Comparison of ENCODE assay signal across 6 cellular contexts in the genomic region with DNA sequence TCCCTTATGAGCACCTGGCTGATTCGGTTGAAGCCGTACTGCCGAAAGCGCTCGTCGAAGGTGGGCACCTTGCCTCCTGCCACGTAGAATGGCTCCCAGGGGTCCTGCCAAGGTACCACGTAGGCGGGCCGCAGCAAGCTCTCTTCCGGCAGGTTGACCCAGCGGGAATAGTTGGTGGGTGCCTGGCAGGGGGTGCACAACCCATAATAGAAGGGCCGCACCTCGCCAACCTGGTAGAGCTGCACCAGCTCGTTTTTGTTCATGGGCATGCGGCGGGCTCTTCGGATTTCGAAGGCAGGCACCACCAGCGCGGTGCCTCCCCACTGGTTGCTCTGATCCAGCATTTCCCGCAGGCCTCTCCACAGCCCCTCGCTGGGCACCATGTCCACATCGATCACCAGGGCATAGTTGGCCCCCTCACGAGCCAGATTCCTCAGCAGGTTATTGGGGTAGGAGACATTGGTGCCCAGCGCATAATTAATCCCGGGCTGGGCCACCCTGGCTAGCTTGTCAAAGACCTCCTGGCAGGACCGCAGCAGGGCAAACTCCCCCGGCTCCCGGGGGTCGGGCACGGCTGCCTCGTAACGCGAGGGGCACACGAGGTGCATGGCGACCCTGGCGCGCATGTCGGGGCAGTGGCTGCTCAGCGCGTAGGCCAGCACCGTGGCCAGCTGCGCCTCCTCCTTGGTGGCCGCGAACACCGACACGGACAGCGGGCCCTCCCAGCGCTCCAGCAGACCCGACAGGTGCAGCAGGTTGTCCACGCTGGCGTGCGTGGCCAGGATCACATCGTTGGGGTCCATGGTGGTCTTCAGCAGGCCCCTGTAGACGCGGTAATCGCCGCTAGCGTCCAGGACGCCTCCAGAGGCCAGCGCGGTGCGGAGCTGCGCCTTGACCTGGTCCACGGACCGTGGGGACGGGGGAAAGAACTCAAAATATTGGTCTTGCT. TPM values are rescaled to one million over a fixed set of nuclear protein-coding genes. Genes with fewer than 3 reads are reported as not detected.
DNase-seq lines count a peak whose midpoint lies in the region; ATAC-seq, FAIRE-seq and TF ChIP-seq lines count a peak whose summit lies in the region.

No MANE protein-coding gene starts in this region.

- H3K9ac ChIP-seq in SU-DHL-6 (ENCODE audit: low read length) (peak overlapping the region; percentile 75), keratinocyte (ENCODE audit: control insufficient read depth, extremely low read depth, insufficient read depth, low read length) (peak overlapping the region; percentile 75)

- H3K4me1 ChIP-seq in keratinocyte (ENCODE audit: control insufficient read depth, extremely low read depth, insufficient read depth, low read length) = peaks cover 31% of the 10 kb centered on the region

- H3K9me1 ChIP-seq in keratinocyte (ENCODE audit: control insufficient read depth, extremely low read depth, insufficient read depth, low read length) = no peaks in the 10 kb centered on the region

- intact Hi-C loops in CD4-positive, alpha-beta T cell (cut with DNase I, micrococcal nuclease) = loop anchor here (5.0 to 10.0 kb wide), 2 partner anchors 41 to 1262 kb away; a partner anchor contains a TSS

- no peak for DNase-seq in CD4-positive, alpha-beta T cell
- DNase-seq in keratinocyte (ENCODE audit: low read depth, low spot score) = no peak
- DNase-seq in NCI-H1694 (lab: John Stamatoyannopoulos, UW) = no peak
- DNase-seq in SW 1271 (lab: John Stamatoyannopoulos, UW) = no peak

- no peaks in the 10 kb centered on the region for H3K9me3 ChIP-seq in CD4-positive, alpha-beta T cell (ENCODE audit: control insufficient read depth, low read length)
- H3K9me3 ChIP-seq in SU-DHL-6 (ENCODE audit: insufficient read depth, low read length) (no peaks in the 10 kb centered on the region), keratinocyte (ENCODE audit: control insufficient read depth, low read depth, low read length) (no peaks in the 10 kb centered on the region)

- peaks cover 16% of the 10 kb centered on the region for H3F3A ChIP-seq in SU-DHL-6 (ENCODE audit: insufficient read depth)

- H3K4me1 Mint-ChIP-seq in CD4-positive, alpha-beta T cell (ENCODE audit: low read depth) = peaks cover 53% of the 10 kb centered on the region

- H3K9me3 Mint-ChIP-seq in CD4-positive, alpha-beta T cell = peaks cover 2% of the 10 kb centered on the region

- dilution Hi-C loops in keratinocyte (cut with MboI; ENCODE audit: extremely low pct_ligation_motif_present, low sequenced_read_pairs) = no loop called here

- TF ChIP-seq CTCF in CD4-positive, alpha-beta T cell (IDR thresholded peaks at IDR 0.05) = no peak
- no peak for TF ChIP-seq CTCF in SU-DHL-6 (IDR thresholded peaks at IDR 0.05; ENCODE audit: insufficient read depth, low read length, poor library complexity, severe bottlenecking)
- peak in 1 of 3 experiments; percentile 2 for TF ChIP-seq CTCF in keratinocyte (optimal IDR thresholded peaks at IDR 0.05 in 1 of 3, IDR thresholded peaks at IDR 0.05 in 1 of 3, conservative IDR thresholded peaks at IDR 0.05 in 1 of 3; ENCODE audit: extremely low read depth in 1 of 3, insufficient read depth in 2 of 3, low read length in 3 of 3)

- H3K27ac ChIP-seq in CD4-positive, alpha-beta T cell (ENCODE audit: low read depth, low read length) = peak overlapping the region; percentile 57
- H3K27ac ChIP-seq in SU-DHL-6 (ENCODE audit: low read depth, low read length) (no peak overlapping the region), keratinocyte (ENCODE audit: control insufficient read depth, insufficient read depth, low read length) (no peak overlapping the region)

- POLR2A ChIA-PET in CD4-positive, alpha-beta T cell (lab: Charles Lee) = interaction anchor here (0.7 to 6.3 kb wide), 11 partner anchors 20 to 732 kb away, joined by 3 to 46 read pairs (median 4); a partner anchor contains a TSS

- no peaks in the 10 kb centered on the region for H3K9me2 ChIP-seq in SU-DHL-6 (replicated peaks; ENCODE audit: insufficient read depth, low read length)

- CTCF ChIA-PET in CD4-positive, alpha-beta T cell (lab: Charles Lee) = interaction anchor here (1.6 to 4.2 kb wide), 2 partner anchors 35 to 39 kb away, joined by 4 to 24 read pairs; no protein-coding TSS in a partner anchor

- FAIRE-seq in keratinocyte (lab: Jason Lieb, UNC) = no peak

- peak overlapping the region; percentile 97 for H3K4me3 Mint-ChIP-seq in CD4-positive, alpha-beta T cell

- no peaks in the 10 kb centered on the region for H3K27me3 ChIP-seq in CD4-positive, alpha-beta T cell (ENCODE audit: control insufficient read depth, insufficient read depth, low read length)
- no peaks in the 10 kb centered on the region for H3K27me3 ChIP-seq in SU-DHL-6 (ENCODE audit: low read length)
- H3K27me3 ChIP-seq in keratinocyte (ENCODE audit: control insufficient read depth, extremely low read depth, insufficient read depth, low read length) = no peaks in the 10 kb centered on the region

- H4K20me1 ChIP-seq in SU-DHL-6 (ENCODE audit: low read depth, low read length) = no peaks in the 10 kb centered on the region
- no peaks in the 10 kb centered on the region for H4K20me1 ChIP-seq in keratinocyte (ENCODE audit: control insufficient read depth, extremely low read depth, insufficient read depth, low read length)

- H3K4me2 ChIP-seq in SU-DHL-6 (ENCODE audit: low read depth, low read length, poor library complexity, severe bottlenecking) (peak overlapping the region; percentile 52), keratinocyte (ENCODE audit: control insufficient read depth, extremely low read depth, insufficient read depth, low read depth, low read length) (peak overlapping the region; percentile 96)

- H3K27me3 Mint-ChIP-seq in CD4-positive, alpha-beta T cell = peaks cover 5% of the 10 kb centered on the region

- H3K36me3 Mint-ChIP-seq in CD4-positive, alpha-beta T cell (ENCODE audit: low read depth) = peaks cover 43% of the 10 kb centered on the region

- peak overlapping the region; percentile 75 for H2AFZ ChIP-seq in SU-DHL-6 (ENCODE audit: low read depth, low read length, severe bottlenecking)
- H2AFZ ChIP-seq in keratinocyte (ENCODE audit: control insufficient read depth, low read length) = peak overlapping the region; percentile 96

- H3K27ac Mint-ChIP-seq in CD4-positive, alpha-beta T cell = peak overlapping the region; percentile 100

- peak overlapping the region; percentile 58 for H3K4me3 ChIP-seq in SU-DHL-6 (ENCODE audit: insufficient read depth, low read length, poor library complexity, severe bottlenecking)
- H3K4me3 ChIP-seq in keratinocyte (ENCODE audit: control insufficient read depth in 2 of 3, extremely low read depth in 1 of 3, insufficient read depth in 2 of 3, low read depth in 1 of 3, low read length in 3 of 3) = peak overlapping the region; percentile 80 to 88 (median 81)

- H3K79me2 ChIP-seq in SU-DHL-6 (ENCODE audit: insufficient read depth, low read length) = peaks cover 17% of the 10 kb centered on the region
- peaks cover 30% of the 10 kb centered on the region for H3K79me2 ChIP-seq in keratinocyte (ENCODE audit: control insufficient read depth, insufficient read depth, low read length)

- H3K36me3 ChIP-seq in SU-DHL-6 (ENCODE audit: low read length) (no peaks in the 10 kb centered on the region), keratinocyte (ENCODE audit: control insufficient read depth in 2 of 2, extremely low read depth in 1 of 2, insufficient read depth in 2 of 2, low read length in 2 of 2) (peaks cover 0 to 4% of the 10 kb centered on the region in 2 experiments)

- no peak for ATAC-seq in CD4-positive, alpha-beta T cell (ENCODE audit: poor library complexity)
- ATAC-seq in GM21526 (IDR thresholded peaks at IDR 0.05; ENCODE audit: low FRiP score, unreplicated experiment) = no peak

RNA-seq across cellular contexts. Expression of a gene that starts 0.7 kb away (rescaled TPM):
- 1 to 10 TPM; 1.9 to 2.0 TPM for total RNA-seq in CD4-positive, alpha-beta T cell
- 5.2 to 6.0 TPM (median 5.7 TPM) in 3 replicates for polyA plus RNA-seq in keratinocyte
- polyA plus RNA-seq in keratinocyte (2011; ENCODE audit: low read depth) = 2.8 TPM
- 2.3 and 3.2 TPM in 2 replicates for polyA plus RNA-seq in keratinocyte (2011; cell fraction: cytosol; rRNA removed)
- 7.9 and 11.1 TPM in 2 replicates for polyA plus RNA-seq in keratinocyte (2011; cell fraction: nucleus; rRNA removed)
- 8.2 and 9.6 TPM in 2 replicates for polyA plus RNA-seq in keratinocyte (2012; ENCODE audit: low replicate concordance)
- polyA minus RNA-seq in keratinocyte = 2.2 to 3.3 TPM (median 3.3 TPM) in 3 replicates
- 7.1 TPM for polyA minus RNA-seq in keratinocyte (2011; cell fraction: cytosol; rRNA and poly(A)+ RNA removed)
- 4.7 and 6.7 TPM in 2 replicates for polyA minus RNA-seq in keratinocyte (2011; cell fraction: nucleus; rRNA and poly(A)+ RNA removed)

RNA-seq across cellular contexts. Expression of a gene that starts 1.8 kb away (rescaled TPM):
- 10 to 100 TPM; 52.7 to 58.4 TPM for total RNA-seq in CD4-positive, alpha-beta T cell
- 61.4 to 65.8 TPM (median 64.8 TPM) in 3 replicates for polyA plus RNA-seq in keratinocyte
- polyA plus RNA-seq in keratinocyte (2011; ENCODE audit: low read depth) = 31.0 TPM
- polyA plus RNA-seq in keratinocyte (2011; cell fraction: cytosol; rRNA removed) = 37.7 and 68.6 TPM in 2 replicates
- 44.0 and 44.5 TPM in 2 replicates for polyA plus RNA-seq in keratinocyte (2011; cell fraction: nucleus; rRNA removed)
- 38.4 and 73.3 TPM in 2 replicates for polyA plus RNA-seq in keratinocyte (2012; ENCODE audit: low replicate concordance)
- 14.7 to 32.2 TPM (median 21.4 TPM) in 3 replicates for polyA minus RNA-seq in keratinocyte
- 28.6 TPM for polyA minus RNA-seq in keratinocyte (2011; cell fraction: cytosol; rRNA and poly(A)+ RNA removed)
- polyA minus RNA-seq in keratinocyte (2011; cell fraction: nucleus; rRNA and poly(A)+ RNA removed) = 9.1 and 10.6 TPM in 2 replicates

RNA-seq across cellular contexts. Expression of a gene that starts 10.5 kb away (rescaled TPM):
- total RNA-seq in CD4-positive, alpha-beta T cell = 1 to 10 TPM; 1.2 to 1.6 TPM
- polyA plus RNA-seq in keratinocyte = 10.6 to 18.6 TPM (median 16.1 TPM) in 3 replicates
- 7.9 TPM for polyA plus RNA-seq in keratinocyte (2011; ENCODE audit: low read depth)
- 6.2 and 20.7 TPM in 2 replicates for polyA plus RNA-seq in keratinocyte (2011; cell fraction: cytosol; rRNA removed)
- 19.3 and 34.2 TPM in 2 replicates for polyA plus RNA-seq in keratinocyte (2011; cell fraction: nucleus; rRNA removed)
- 28.8 and 29.9 TPM in 2 replicates for polyA plus RNA-seq in keratinocyte (2012; ENCODE audit: low replicate concordance)
- polyA minus RNA-seq in keratinocyte = 7.6 to 19.7 TPM (median 10.7 TPM) in 3 replicates
- polyA minus RNA-seq in keratinocyte (2011; cell fraction: cytosol; rRNA and poly(A)+ RNA removed) = 44.9 TPM
- 20.1 and 21.6 TPM in 2 replicates for polyA minus RNA-seq in keratinocyte (2011; cell fraction: nucleus; rRNA and poly(A)+ RNA removed)

RNA-seq across cellular contexts. Expression of a gene that starts 24.8 kb away (rescaled TPM):
- total RNA-seq in CD4-positive, alpha-beta T cell = 1 to 10 TPM; 9.7 TPM
- 1.3 to 2.7 TPM (median 1.7 TPM) in 3 replicates for polyA plus RNA-seq in keratinocyte
- polyA plus RNA-seq in keratinocyte (2011; ENCODE audit: low read depth) = 0.27 TPM
- 2.0 and 2.5 TPM in 2 replicates for polyA plus RNA-seq in keratinocyte (2011; cell fraction: cytosol; rRNA removed)
- polyA plus RNA-seq in keratinocyte (2011; cell fraction: nucleus; rRNA removed) = 6.3 and 6.7 TPM in 2 replicates
- polyA plus RNA-seq in keratinocyte (2012; ENCODE audit: low replicate concordance) = 2.9 and 3.8 TPM in 2 replicates
- polyA minus RNA-seq in keratinocyte = 1.5 to 7.7 TPM (median 1.6 TPM) in 3 replicates
- 2.3 TPM for polyA minus RNA-seq in keratinocyte (2011; cell fraction: cytosol; rRNA and poly(A)+ RNA removed)
- 1.2 and 2.0 TPM in 2 replicates for polyA minus RNA-seq in keratinocyte (2011; cell fraction: nucleus; rRNA and poly(A)+ RNA removed)

RNA-seq across cellular contexts. Expression of a gene that starts 29.9 kb away (rescaled TPM):
- total RNA-seq in CD4-positive, alpha-beta T cell = 1 to 10 TPM; 3.3 to 3.4 TPM
- polyA plus RNA-seq in keratinocyte = 0.02 to 0.40 TPM (median 0.12 TPM) in 3 replicates
- polyA plus RNA-seq in keratinocyte (2011; ENCODE audit: low read depth) = 0.37 TPM
- 0.05 and 0.06 TPM in 2 replicates for polyA plus RNA-seq in keratinocyte (2011; cell fraction: cytosol; rRNA removed)
- polyA plus RNA-seq in keratinocyte (2011; cell fraction: nucleus; rRNA removed) = 0.31 and 0.40 TPM in 2 replicates
- 0.06 and 1.2 TPM in 2 replicates for polyA plus RNA-seq in keratinocyte (2012; ENCODE audit: low replicate concordance)
- polyA minus RNA-seq in keratinocyte = 0.23 to 0.52 TPM in 2 of 3 replicates, not detected in the other
- not detected for polyA minus RNA-seq in keratinocyte (2011; cell fraction: cytosol; rRNA and poly(A)+ RNA removed)
- 0.21 TPM in 1 of 2 replicates, not detected in the other for polyA minus RNA-seq in keratinocyte (2011; cell fraction: nucleus; rRNA and poly(A)+ RNA removed)
